9 cellular contexts compared by ENCODE assay signal in the genomic region with DNA sequence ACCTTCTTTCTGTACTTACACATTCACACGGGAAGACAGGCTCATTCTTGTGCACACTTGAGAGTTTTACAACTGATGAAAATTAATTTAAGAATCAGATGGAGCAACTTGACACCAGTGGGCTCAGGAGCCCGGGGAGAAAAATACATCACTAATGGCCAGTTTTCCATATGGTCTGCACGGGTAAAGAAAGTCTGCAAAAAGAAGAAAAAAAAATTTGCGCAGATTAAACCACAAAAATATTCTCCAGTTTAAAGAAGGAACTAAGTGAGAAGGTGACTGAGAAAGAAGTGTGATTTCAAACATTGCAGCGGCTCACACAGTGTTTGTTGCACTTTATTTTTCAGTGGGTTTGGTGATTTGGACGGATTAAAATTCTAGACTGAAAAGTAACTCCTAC. TPM values are rescaled to one million over a fixed set of nuclear protein-coding genes. Genes with fewer than 3 reads are reported as not detected.
DNase-seq lines count a peak whose midpoint lies in the region; ATAC-seq and TF ChIP-seq lines count a peak whose summit lies in the region.
"Had no signal": no experiment of that assay in that cellular context is flagged by ENCODE, and none has a peak within 500 bp of the region (broad histone marks: within the 10 kb centered on the region; RNA-seq: fewer than 3 reads in every experiment).

A gene with protein sequence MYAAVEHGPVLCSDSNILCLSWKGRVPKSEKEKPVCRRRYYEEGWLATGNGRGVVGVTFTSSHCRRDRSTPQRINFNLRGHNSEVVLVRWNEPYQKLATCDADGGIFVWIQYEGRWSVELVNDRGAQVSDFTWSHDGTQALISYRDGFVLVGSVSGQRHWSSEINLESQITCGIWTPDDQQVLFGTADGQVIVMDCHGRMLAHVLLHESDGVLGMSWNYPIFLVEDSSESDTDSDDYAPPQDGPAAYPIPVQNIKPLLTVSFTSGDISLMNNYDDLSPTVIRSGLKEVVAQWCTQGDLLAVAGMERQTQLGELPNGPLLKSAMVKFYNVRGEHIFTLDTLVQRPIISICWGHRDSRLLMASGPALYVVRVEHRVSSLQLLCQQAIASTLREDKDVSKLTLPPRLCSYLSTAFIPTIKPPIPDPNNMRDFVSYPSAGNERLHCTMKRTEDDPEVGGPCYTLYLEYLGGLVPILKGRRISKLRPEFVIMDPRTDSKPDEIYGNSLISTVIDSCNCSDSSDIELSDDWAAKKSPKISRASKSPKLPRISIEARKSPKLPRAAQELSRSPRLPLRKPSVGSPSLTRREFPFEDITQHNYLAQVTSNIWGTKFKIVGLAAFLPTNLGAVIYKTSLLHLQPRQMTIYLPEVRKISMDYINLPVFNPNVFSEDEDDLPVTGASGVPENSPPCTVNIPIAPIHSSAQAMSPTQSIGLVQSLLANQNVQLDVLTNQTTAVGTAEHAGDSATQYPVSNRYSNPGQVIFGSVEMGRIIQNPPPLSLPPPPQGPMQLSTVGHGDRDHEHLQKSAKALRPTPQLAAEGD (N-terminal part only) (plus strand): TSS at position 301 of the 400 bp plus-strand sequence. CDS start 1,552 bp downstream, outside the sequence.

- no peak within 1 kb of the TSS for H3K4me3 ChIP-seq in vagina

- peaks cover 6% of the 10 kb centered on the region for H3K9me3 Mint-ChIP-seq in activated T-cell treated with anti-CD3 and anti-CD28 coated beads, Interleukin-2, amount 50 U/mL, for 4 hours
- H3K9me3 Mint-ChIP-seq in effector memory CD8-positive, alpha-beta T cell: no peaks in the 10 kb centered on the region

- peaks cover 0 to 4% of the 10 kb centered on the region in 2 donors for H3K36me3 ChIP-seq in vagina

- TF ChIP-seq POLR2A in vagina (IDR thresholded peaks at IDR 0.05): no peak

- H3K27ac Mint-ChIP-seq in effector memory CD8-positive, alpha-beta T cell: peak within 1 kb of the TSS; percentile 39 to 71

- no peak within 1 kb of the TSS for H3K4me3 Mint-ChIP-seq in activated T-cell treated with anti-CD3 and anti-CD28 coated beads, Interleukin-2, amount 50 U/mL, for 4 hours
- no peak within 1 kb of the TSS for H3K4me3 Mint-ChIP-seq in effector memory CD8-positive, alpha-beta T cell

- no peak within 1 kb of the TSS for H3K27ac ChIP-seq in vagina

- H3K9me3 ChIP-seq in vagina: peaks cover 4% of the 10 kb centered on the region

- intact Hi-C loops in vagina (cut with DNase I): no loop called here

- peaks cover 49% of the 10 kb centered on the region for H3K36me3 Mint-ChIP-seq in activated T-cell treated with anti-CD3 and anti-CD28 coated beads, Interleukin-2, amount 50 U/mL, for 4 hours (ENCODE audit: insufficient read depth)
- peaks cover 16% of the 10 kb centered on the region for H3K36me3 Mint-ChIP-seq in effector memory CD8-positive, alpha-beta T cell (ENCODE audit: insufficient read depth)

- no peak for TF ChIP-seq CTCF in vagina (IDR thresholded peaks at IDR 0.05)

- H3K27me3 Mint-ChIP-seq in activated T-cell treated with anti-CD3 and anti-CD28 coated beads, Interleukin-2, amount 50 U/mL, for 4 hours (ENCODE audit: low read depth): no peaks in the 10 kb centered on the region
- H3K27me3 Mint-ChIP-seq in effector memory CD8-positive, alpha-beta T cell: no peaks in the 10 kb centered on the region

- no peak for ATAC-seq in activated T-cell treated with anti-CD3 and anti-CD28 coated beads, Interleukin-2, amount 50 U/mL, for 4 hours
- no peak for ATAC-seq in effector memory CD8-positive, alpha-beta T cell (replicated peaks)
- no peak for ATAC-seq in HG03280 (IDR thresholded peaks at IDR 0.05; ENCODE audit: unreplicated experiment)

- no peaks in the 10 kb centered on the region for H3K4me1 ChIP-seq in vagina

- H3K4me1 Mint-ChIP-seq in activated T-cell treated with anti-CD3 and anti-CD28 coated beads, Interleukin-2, amount 50 U/mL, for 4 hours (ENCODE audit: low read depth): peaks cover 17% of the 10 kb centered on the region
- H3K4me1 Mint-ChIP-seq in effector memory CD8-positive, alpha-beta T cell (ENCODE audit: low read depth in 2 of 2): peaks cover 2 to 22% of the 10 kb centered on the region in 2 donors

- no peak for DNase-seq in activated T-cell treated with anti-CD3 and anti-CD28 coated beads, Interleukin-2, amount 50 U/mL, for 4 hours
- DNase-seq in activated T-cell treated with anti-CD3 and anti-CD28 coated beads, Interleukin-2, amount 50 U/mL, for 48 hours: no peak
- DNase-seq in effector memory CD8-positive, alpha-beta T cell: no peak
- DNase-seq in mucosa of gallbladder (ENCODE audit: low spot score) (no peak), vagina (ENCODE audit: extremely low spot score in 2 of 2) (no peak), NCI-H82 treated with DMSO at 0.1 percent for 48 hours (lab: John Stamatoyannopoulos, UW; ENCODE audit: unreplicated experiment) (no peak), DMS153 treated with DMSO at 0.1 percent for 48 hours (lab: John Stamatoyannopoulos, UW; ENCODE audit: unreplicated experiment) (no peak)
- DNase-seq: activated gamma-delta T cell treated with Interleukin-2 at 50 U/mL for 16 hours had no signal

- H3K27me3 ChIP-seq in vagina: no peaks in the 10 kb centered on the region

RNA-seq across cellular contexts. Expression of the gene that starts here (rescaled TPM):
- 10 to 100 TPM; 23.4 to 24.8 (median 23.9) TPM for total RNA-seq in activated T-cell treated with anti-CD3 and anti-CD28 coated beads, Interleukin-2, amount 50 U/mL, for 4 hours
- 93.0 TPM for total RNA-seq in mucosa of gallbladder
- total RNA-seq in vagina: 79.8 TPM
